ENCODE assay signal across 1 cellular context in the genomic region with DNA sequence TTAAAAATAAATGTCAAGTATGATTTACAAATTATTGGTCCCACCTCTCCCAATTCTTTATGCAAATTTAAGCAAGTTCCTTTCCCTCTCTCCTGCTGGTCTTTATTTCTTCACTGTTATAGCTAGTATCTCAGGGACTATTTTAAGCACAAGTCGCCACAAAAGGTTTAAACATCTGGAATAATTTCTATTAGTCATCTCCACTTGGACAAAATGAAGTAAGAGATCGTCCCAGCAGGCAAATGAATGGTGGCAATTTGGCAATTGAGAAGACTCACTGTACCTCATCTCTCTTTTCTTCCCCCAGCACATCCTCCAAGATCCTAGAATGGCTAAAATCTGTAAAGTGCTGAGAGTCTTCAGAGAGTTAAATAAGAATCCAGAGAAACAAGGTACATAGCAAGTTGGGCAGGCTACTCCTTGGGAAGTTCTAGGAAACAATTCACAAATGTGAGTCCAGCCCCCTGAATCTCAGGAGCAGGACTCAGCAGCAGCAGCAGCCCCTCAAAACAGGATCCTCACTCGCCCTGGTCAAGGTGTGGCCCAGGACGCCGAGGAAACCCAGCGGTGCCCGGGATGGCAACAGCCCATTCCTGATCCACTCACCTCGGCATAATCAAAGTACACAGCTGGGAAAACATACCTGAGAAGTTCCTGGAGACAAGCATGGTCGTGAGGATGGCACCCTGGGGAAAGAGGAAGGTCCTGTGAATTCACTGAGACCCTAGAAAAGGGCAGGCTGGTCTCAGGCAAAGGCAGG.
TF ChIP-seq lines count a peak whose summit lies in the region.

No MANE protein-coding gene starts in this region.

TF ChIP-seq in liver, 16 proteins besides CTCF, POLR2A, EP300 and RAD21:
- TF ChIP-seq TAF1 (conservative IDR thresholded peaks at IDR 0.05): no peak
- TF ChIP-seq, protein P1, sequence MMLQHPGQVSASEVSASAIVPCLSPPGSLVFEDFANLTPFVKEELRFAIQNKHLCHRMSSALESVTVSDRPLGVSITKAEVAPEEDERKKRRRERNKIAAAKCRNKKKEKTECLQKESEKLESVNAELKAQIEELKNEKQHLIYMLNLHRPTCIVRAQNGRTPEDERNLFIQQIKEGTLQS (IDR thresholded peaks at IDR 0.05): no peak
- TF ChIP-seq, protein P2, sequence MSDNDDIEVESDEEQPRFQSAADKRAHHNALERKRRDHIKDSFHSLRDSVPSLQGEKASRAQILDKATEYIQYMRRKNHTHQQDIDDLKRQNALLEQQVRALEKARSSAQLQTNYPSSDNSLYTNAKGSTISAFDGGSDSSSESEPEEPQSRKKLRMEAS (IDR thresholded peaks at IDR 0.05): no peak
- TF ChIP-seq JUND (IDR thresholded peaks at IDR 0.05): no peak
- no peak for TF ChIP-seq EGR1 (IDR thresholded peaks at IDR 0.05; ENCODE audit: low read depth in 2 of 2)
- TF ChIP-seq GABPA (IDR thresholded peaks at IDR 0.05 in 1 of 2, conservative IDR thresholded peaks at IDR 0.05 in 1 of 2): no peak
TF ChIP-seq in liver: peak in this region for 0.
